9 cellular contexts compared by ENCODE assay signal in the genomic region with DNA sequence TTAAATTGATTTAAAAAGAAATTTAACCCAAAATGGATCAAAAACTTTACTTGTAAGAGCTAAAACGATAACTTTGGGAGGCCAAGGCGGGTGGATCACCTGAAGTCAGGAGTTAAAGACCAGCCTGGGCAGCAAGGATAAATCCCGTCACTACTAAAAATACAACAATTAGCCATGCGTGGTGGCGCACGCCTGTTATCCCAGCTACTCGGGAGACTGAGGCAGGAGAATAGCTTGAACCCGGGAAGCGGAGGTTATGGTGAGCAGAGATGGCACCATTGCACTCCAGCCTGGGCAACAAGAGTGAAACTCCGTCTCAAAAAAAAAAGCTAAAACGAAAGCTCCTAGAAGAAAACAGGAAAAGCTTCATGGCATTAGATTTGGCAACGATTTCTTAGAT. TPM values are rescaled to one million over a fixed set of nuclear protein-coding genes. Genes with fewer than 3 reads are reported as not detected.
DNase-seq lines count a peak whose midpoint lies in the region; ATAC-seq and TF ChIP-seq lines count a peak whose summit lies in the region.
"Not testable (repeated sequence)": the region's sequence is repeated elsewhere in the genome, so short reads cannot be mapped to it uniquely, and the experiment has no call there.
"Had no signal": no experiment of that assay in that cellular context is flagged by ENCODE, and none has a peak within 500 bp of the region (broad histone marks: within the 10 kb centered on the region; RNA-seq: fewer than 3 reads in every experiment).

No MANE protein-coding gene starts in this region.

- 68 to 77% (median 69%) methylated on average over 12 of the region's 12 CpGs for WGBS in psoas muscle, 3 donors
- 73 to 78% methylated on average over 12 of the region's 12 CpGs for WGBS in thyroid gland, 2 donors

- H3K27me3 Mint-ChIP-seq in CD14-positive monocyte (ENCODE audit: low read depth in 3 of 3); IgD-negative memory B cell; activated naive CD4-positive, alpha-beta T cell treated with anti-CD3 and anti-CD28 coated beads, Interleukin-2, amount 10 ng/mL, durations not matched to agents 7 days and 5 days: not testable (repeated sequence)

- peak overlapping the region; percentile 95 to 97 (median 97) for H3K27ac Mint-ChIP-seq in CD14-positive monocyte
- peak overlapping the region; percentile 98 to 99 (median 99) for H3K27ac Mint-ChIP-seq in IgD-negative memory B cell
- H3K27ac Mint-ChIP-seq in activated naive CD4-positive, alpha-beta T cell treated with anti-CD3 and anti-CD28 coated beads, Interleukin-2, amount 10 ng/mL, durations not matched to agents 7 days and 5 days, result peak overlapping the region; percentile 100

- H3K4me3 Mint-ChIP-seq in CD14-positive monocyte (peak overlapping the region; percentile 83 to 93), IgD-negative memory B cell (peak overlapping the region; percentile 88 to 100 (median 100))
- H3K4me3 Mint-ChIP-seq in activated naive CD4-positive, alpha-beta T cell treated with anti-CD3 and anti-CD28 coated beads, Interleukin-2, amount 10 ng/mL, durations not matched to agents 7 days and 5 days, result peak overlapping the region; percentile 98

- H3K9me3 Mint-ChIP-seq in CD14-positive monocyte; IgD-negative memory B cell; activated naive CD4-positive, alpha-beta T cell treated with anti-CD3 and anti-CD28 coated beads, Interleukin-2, amount 10 ng/mL, durations not matched to agents 7 days and 5 days: not testable (repeated sequence)

- DNase-seq in CD14-positive monocyte (ENCODE audit: low spot score); SK-N-MC (ENCODE audit: low read depth, low spot score); activated naive CD4-positive, alpha-beta T cell treated with anti-CD3 and anti-CD28 coated beads, Interleukin-2, amount 10 ng/mL, durations not matched to agents 7 days and 5 days; effector memory CD4-positive, alpha-beta T cell; left lung; thyroid gland: not testable (repeated sequence)
- peak in 1 of 2 donors; percentile 24 for DNase-seq in psoas muscle

- not testable (repeated sequence) for H3K27me3 ChIP-seq in effector memory CD4-positive, alpha-beta T cell (replicated peaks; ENCODE audit: control insufficient read depth, insufficient read depth, low read length, poor library complexity, severe bottlenecking); left lung; psoas muscle (ENCODE audit: insufficient read depth in 3 of 3, low read length in 2 of 3); thyroid gland

- H3K27ac ChIP-seq in SK-N-MC, result not testable (repeated sequence)
- H3K27ac ChIP-seq in effector memory CD4-positive, alpha-beta T cell (ENCODE audit: insufficient read depth, low read length, poor library complexity, severe bottlenecking), result peak overlapping the region; percentile 83
- H3K27ac ChIP-seq in left lung, result peak overlapping the region; percentile 90 to 96
- H3K27ac ChIP-seq in psoas muscle, result peak overlapping the region; percentile 95
- H3K27ac ChIP-seq in thyroid gland, result peak overlapping the region in 2 of 3 donors; percentile 86 to 97

- peaks cover 26% of the 10 kb centered on the region for H3K4me1 ChIP-seq in effector memory CD4-positive, alpha-beta T cell (ENCODE audit: control insufficient read depth, insufficient read depth, low read length, poor library complexity, severe bottlenecking)
- peaks cover 25 to 57% of the 10 kb centered on the region in 2 donors for H3K4me1 ChIP-seq in left lung
- peaks cover 30% of the 10 kb centered on the region for H3K4me1 ChIP-seq in psoas muscle
- peaks cover 13 to 29% of the 10 kb centered on the region in 2 donors for H3K4me1 ChIP-seq in thyroid gland

- H3K36me3 ChIP-seq in SK-N-MC (ENCODE audit: insufficient read depth, low read length); effector memory CD4-positive, alpha-beta T cell (ENCODE audit: control insufficient read depth, insufficient read depth, low read length); left lung; psoas muscle (ENCODE audit: insufficient read depth in 1 of 2, low read depth in 1 of 2); thyroid gland: not testable (repeated sequence)

- CTCF ChIA-PET in activated naive CD4-positive, alpha-beta T cell treated with anti-CD3 and anti-CD28 coated beads, Interleukin-2, amount 10 ng/mL, durations not matched to agents 7 days and 5 days (lab: Charles Lee), result interaction anchor here (8.1 kb wide), 1 partner anchor 25 kb away, joined by 160 read pairs; the partner anchor contains the start of gene MAN2A2

- H3K36me3 Mint-ChIP-seq in CD14-positive monocyte, IgD-negative memory B cell: not testable (repeated sequence)
- peaks cover 14% of the 10 kb centered on the region for H3K36me3 Mint-ChIP-seq in activated naive CD4-positive, alpha-beta T cell treated with anti-CD3 and anti-CD28 coated beads, Interleukin-2, amount 10 ng/mL, durations not matched to agents 7 days and 5 days

- intact Hi-C loops in CD14-positive monocyte (cut with micrococcal nuclease), result loop anchor here in 1 of 2 donors (2.0 kb wide), 1 partner anchor 14 kb away; no protein-coding TSS in a partner anchor
- intact Hi-C loops in left lung (cut with DNase I); psoas muscle (cut with DNase I); thyroid gland (cut with DNase I): not testable (repeated sequence)

- TF ChIP-seq POLR2A in thyroid gland (IDR thresholded peaks at IDR 0.05), result not testable (repeated sequence)

- H3K4me3 ChIP-seq in SK-N-MC, result peak overlapping the region; percentile 87
- H3K4me3 ChIP-seq in effector memory CD4-positive, alpha-beta T cell (ENCODE audit: insufficient read depth, low read depth, low read length, poor library complexity, severe bottlenecking), result peak overlapping the region; percentile 56
- peak overlapping the region; percentile 56 to 57 for H3K4me3 ChIP-seq in left lung
- H3K4me3 ChIP-seq in psoas muscle, result peak overlapping the region; percentile 95
- peak overlapping the region in 1 of 3 donors; percentile 61 for H3K4me3 ChIP-seq in thyroid gland (replicated peaks in 1 of 3)

- H3K9me3 ChIP-seq in SK-N-MC (ENCODE audit: low read depth, low read length); effector memory CD4-positive, alpha-beta T cell (ENCODE audit: control insufficient read depth, low read length); left lung; psoas muscle; thyroid gland: not testable (repeated sequence)

- not testable (repeated sequence) for TF ChIP-seq CTCF in CD14-positive monocyte (IDR thresholded peaks at IDR 0.05); left lung (IDR thresholded peaks at IDR 0.05); psoas muscle (IDR thresholded peaks at IDR 0.05); thyroid gland (IDR thresholded peaks at IDR 0.05)

- not testable (repeated sequence) for ATAC-seq in left lung, psoas muscle

- peak overlapping the region; percentile 86 for H3K9ac ChIP-seq in SK-N-MC (ENCODE audit: insufficient read length)

- H3K4me1 Mint-ChIP-seq in CD14-positive monocyte, result peaks cover 34% of the 10 kb centered on the region
- peaks cover 26 to 28% (median 27%) of the 10 kb centered on the region in 3 donors for H3K4me1 Mint-ChIP-seq in IgD-negative memory B cell
- H3K4me1 Mint-ChIP-seq in activated naive CD4-positive, alpha-beta T cell treated with anti-CD3 and anti-CD28 coated beads, Interleukin-2, amount 10 ng/mL, durations not matched to agents 7 days and 5 days, result peaks cover 56% of the 10 kb centered on the region

RNA-seq across cellular contexts. Expression of gene HDDC3, which starts 3.1 kb away (rescaled TPM):
- 10 to 100 TPM; 14.8 to 19.7 TPM for polyA plus RNA-seq in CD14-positive monocyte
- polyA plus RNA-seq in IgD-negative memory B cell, result 29.4 TPM
- total RNA-seq in left lung, result 10 to 100 TPM; 12.4 to 13.5 TPM
- 10 to 100 TPM in 3 of 4 donors, 1 to 10 TPM in 1; 9.9 to 25.5 (median 12.9) TPM for total RNA-seq in psoas muscle
- 10 to 100 TPM in 2 of 3 donors, 1 to 10 TPM in 1; 7.2 to 23.9 (median 14.0) TPM for polyA plus RNA-seq in psoas muscle
- total RNA-seq in thyroid gland, result 10 to 100 TPM; 13.3 to 25.7 (median 18.0) TPM

RNA-seq across cellular contexts. Expression of gene UNC45A, which starts 5.8 kb away (rescaled TPM):
- polyA plus RNA-seq in CD14-positive monocyte (10 to 100 TPM; 30.4 to 42.6 TPM), IgD-negative memory B cell (65.3 TPM), psoas muscle (10 to 100 TPM in 2 of 3 donors, 1 to 10 TPM in 1; 9.2 to 15.3 (median 11.2) TPM)
- total RNA-seq in left lung (10 to 100 TPM; 62.3 to 74.4 TPM), psoas muscle (10 to 100 TPM; 11.0 to 17.5 (median 12.1) TPM), thyroid gland (10 to 100 TPM; 26.3 to 59.3 (median 43.9) TPM)

RNA-seq across cellular contexts. Expression of gene RCCD1, which starts 25.4 kb away (rescaled TPM):
- polyA plus RNA-seq in CD14-positive monocyte (1 to 10 TPM; 1.2 to 1.5 TPM), IgD-negative memory B cell (6.0 TPM), psoas muscle (1 to 10 TPM; 6.0 to 6.8 (median 6.0) TPM)
- total RNA-seq in left lung (10 to 100 TPM in 1 of 2 donors, 1 to 10 TPM in 1; 9.8 to 12.5 TPM), psoas muscle (1 to 10 TPM; 4.4 to 7.6 (median 5.3) TPM), thyroid gland (10 to 100 TPM in 2 of 4 donors, 1 to 10 TPM in 2; 7.6 to 15.2 (median 9.9) TPM)

RNA-seq across cellular contexts. Expression of gene MAN2A2, which starts 26.1 kb away (rescaled TPM):
- polyA plus RNA-seq in CD14-positive monocyte, result 1 to 10 TPM; 6.6 to 7.3 TPM
- polyA plus RNA-seq in IgD-negative memory B cell, result 9.1 TPM
- 10 to 100 TPM; 78.6 to 86.3 TPM for total RNA-seq in left lung
- total RNA-seq in psoas muscle, result 100 to 1,000 TPM in 3 of 4 donors, 10 to 100 TPM in 1; 73.0 to 127 (median 121) TPM
- 100 to 1,000 TPM in 1 of 3 donors, 10 to 100 TPM in 2; 22.9 to 111 (median 41.5) TPM for polyA plus RNA-seq in psoas muscle
- total RNA-seq in thyroid gland, result 100 to 1,000 TPM in 1 of 4 donors, 10 to 100 TPM in 3; 30.1 to 129 (median 58.9) TPM

RNA-seq across cellular contexts. Expression of gene FES, which starts 44.9 kb away (rescaled TPM):
- polyA plus RNA-seq in CD14-positive monocyte, result 100 to 1,000 TPM; 140 to 157 TPM
- 7.7 TPM for polyA plus RNA-seq in IgD-negative memory B cell
- total RNA-seq in left lung, result 10 to 100 TPM; 37.6 to 65.2 TPM
- 1 to 10 TPM; 6.7 to 7.7 (median 7.2) TPM for total RNA-seq in psoas muscle
- 1 to 10 TPM; 4.2 to 8.1 (median 5.5) TPM for polyA plus RNA-seq in psoas muscle
- total RNA-seq in thyroid gland, result 10 to 100 TPM; 34.1 to 44.5 (median 36.0) TPM
- total RNA-seq: M059J had no signal
